In the genomic region with DNA sequence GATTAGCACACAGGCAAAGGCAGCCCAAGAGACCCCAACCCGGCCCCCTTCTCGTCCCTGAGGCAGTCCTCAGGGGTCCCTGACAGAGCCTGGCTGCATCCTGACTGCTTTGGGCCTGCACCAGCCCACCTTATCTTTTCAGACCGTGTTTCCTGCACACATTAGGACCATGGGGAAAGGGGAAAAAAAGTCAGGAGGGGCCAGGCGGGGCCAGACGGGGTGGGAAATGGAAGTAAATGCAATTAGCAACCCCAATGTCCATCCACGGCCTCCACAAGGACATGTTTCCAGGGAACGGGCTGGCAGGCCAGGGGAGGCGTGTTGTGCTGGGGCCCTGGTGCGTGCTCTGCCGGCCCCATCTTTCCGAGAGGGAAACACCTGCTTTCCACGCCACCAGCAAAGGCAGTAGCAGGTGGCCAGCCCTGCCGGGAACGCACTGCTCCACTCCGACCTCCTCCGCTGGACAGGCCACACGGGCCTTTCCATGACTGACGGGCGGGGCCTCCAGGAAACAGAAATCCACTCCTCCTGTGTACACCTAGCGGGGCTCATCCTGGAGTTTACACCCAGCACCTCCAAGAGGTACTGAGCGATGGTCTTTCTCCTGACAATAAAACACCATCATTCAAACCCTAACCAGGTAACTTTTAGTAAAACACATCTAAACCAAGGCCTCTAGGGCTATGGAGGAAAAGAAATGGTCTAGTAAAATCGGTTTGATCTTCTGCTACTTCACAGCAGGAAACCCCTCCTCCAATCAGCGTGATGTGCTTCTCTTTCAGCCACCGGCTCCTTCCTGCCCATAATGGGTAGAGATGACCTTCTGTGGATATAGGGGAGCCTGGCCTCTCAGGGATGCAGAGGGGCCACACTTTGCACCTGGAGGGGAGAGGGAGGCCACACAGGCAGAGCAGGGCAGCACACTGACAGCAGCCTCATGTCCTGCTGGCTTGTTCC, we compare ENCODE assay signal across 8 cellular contexts. TPM values are rescaled to one million over a fixed set of nuclear protein-coding genes. Genes with fewer than 3 reads are reported as not detected.
A peak's percentile ranks its signal among the peaks of the same experiment; 100 is the strongest.
DNase-seq lines count a peak whose midpoint lies in the region; ATAC-seq, FAIRE-seq and TF ChIP-seq lines count a peak whose summit lies in the region.

No MANE protein-coding gene starts in this region.

- in situ Hi-C loops in ACHN (cut with HindIII; ENCODE audit: low pct_ligation_motif_present, low pct_unique_long_range_greater_than_20kb, low sequenced_read_pairs): no loop called here

- H3K27me3 ChIP-seq in CD8-positive, alpha-beta memory T cell (ENCODE audit: insufficient read depth, low read length, poor library complexity, severe bottlenecking): no peaks in the 10 kb centered on the region
- no peaks in the 10 kb centered on the region for H3K27me3 ChIP-seq in esophagus muscularis mucosa
- H3K27me3 ChIP-seq in pancreas: no peaks in the 10 kb centered on the region

- H3K27ac Mint-ChIP-seq in CD8-positive, alpha-beta memory T cell: peak overlapping the region; percentile 87 to 95 (median 90)
- H3K27ac Mint-ChIP-seq in T-cell: peak overlapping the region; percentile 95 to 96

- 36% methylated on average over 21 of the region's 24 CpGs for WGBS in esophagus muscularis mucosa
- 74 to 79% methylated on average over 24 of the region's 24 CpGs for WGBS in pancreas, 2 donors

- no peaks in the 10 kb centered on the region for H3K9me3 Mint-ChIP-seq in CD8-positive, alpha-beta memory T cell
- H3K9me3 Mint-ChIP-seq in T-cell: no peaks in the 10 kb centered on the region

- FAIRE-seq in pancreas (lab: Jason Lieb, UNC): no peak

- no peaks in the 10 kb centered on the region for H3K27me3 Mint-ChIP-seq in CD8-positive, alpha-beta memory T cell
- no peaks in the 10 kb centered on the region for H3K27me3 Mint-ChIP-seq in T-cell

- H3K36me3 Mint-ChIP-seq in CD8-positive, alpha-beta memory T cell: peaks cover 9 to 86% (median 24%) of the 10 kb centered on the region in 3 donors
- peaks cover 47% of the 10 kb centered on the region for H3K36me3 Mint-ChIP-seq in T-cell

- TF ChIP-seq EP300 in esophagus muscularis mucosa (IDR thresholded peaks at IDR 0.05): no peak

- peak overlapping the region; percentile 34 for H3K27ac ChIP-seq in CD8-positive, alpha-beta memory T cell (ENCODE audit: low read depth, low read length)
- H3K27ac ChIP-seq in esophagus muscularis mucosa (replicated peaks in 1 of 4) (peak overlapping the region; percentile 93 to 98 (median 94)), pancreas (peak overlapping the region in 2 of 4 donors; percentile 5 to 24)

- TF ChIP-seq CTCF in esophagus muscularis mucosa (IDR thresholded peaks at IDR 0.05): no peak
- TF ChIP-seq CTCF in pancreas (IDR thresholded peaks at IDR 0.05): no peak

- intact Hi-C loops in esophagus muscularis mucosa (cut with DNase I): no loop called here
- intact Hi-C loops in pancreas (cut with DNase I): no loop called here

- peaks cover 82 to 93% (median 87%) of the 10 kb centered on the region in 3 donors for H3K4me1 Mint-ChIP-seq in CD8-positive, alpha-beta memory T cell
- H3K4me1 Mint-ChIP-seq in T-cell: peaks cover 78 to 90% (median 90%) of the 10 kb centered on the region in 3 donors

- H3K9me3 ChIP-seq in CD8-positive, alpha-beta memory T cell (ENCODE audit: low read length): no peaks in the 10 kb centered on the region
- H3K9me3 ChIP-seq in esophagus muscularis mucosa (no peaks in the 10 kb centered on the region), pancreas (no peaks in the 10 kb centered on the region)

- peaks cover 97% of the 10 kb centered on the region for H3K4me1 ChIP-seq in CD8-positive, alpha-beta memory T cell (ENCODE audit: insufficient read depth, low read length)
- H3K4me1 ChIP-seq in esophagus muscularis mucosa (peaks cover 97 to 100% (median 100%) of the 10 kb centered on the region in 4 donors), pancreas (peaks cover 3 to 6% (median 5%) of the 10 kb centered on the region in 3 donors)

- H3K36me3 ChIP-seq in CD8-positive, alpha-beta memory T cell (ENCODE audit: insufficient read depth, low read length): peaks cover 50% of the 10 kb centered on the region
- H3K36me3 ChIP-seq in esophagus muscularis mucosa (peaks cover 12 to 56% (median 35%) of the 10 kb centered on the region in 4 donors), pancreas (peaks cover 0 to 9% (median 0%) of the 10 kb centered on the region in 3 donors)

- no peak for TF ChIP-seq POLR2A in esophagus muscularis mucosa (IDR thresholded peaks at IDR 0.05; ENCODE audit: low read depth)

- CTCF ChIA-PET in CD8-positive, alpha-beta memory T cell (lab: Charles Lee): interaction anchor here (0.9 to 32.1 kb wide), 6 partner anchors 11 to 444 kb away, joined by 3 to 1256 read pairs (median 186); a partner anchor contains a TSS
- CTCF ChIA-PET in T-cell (lab: Charles Lee): interaction anchor here in 1 of 2 donors (2.9 kb wide), 1 partner anchor 23 kb away, joined by 14 read pairs; no protein-coding TSS in a partner anchor

- POLR2A ChIA-PET in CD8-positive, alpha-beta memory T cell (lab: Charles Lee): interaction anchor here (1.0 to 14.7 kb wide), 3 partner anchors 13 to 92 kb away, joined by 3 to 569 read pairs (median 213); no protein-coding TSS in a partner anchor
- POLR2A ChIA-PET in T-cell (lab: Charles Lee): interaction anchor here in 1 of 2 donors (1.0 kb wide), 1 partner anchor 14 kb away, joined by 3 read pairs; no protein-coding TSS in a partner anchor

- peak overlapping the region; percentile 72 for H3K4me3 ChIP-seq in CD8-positive, alpha-beta memory T cell (ENCODE audit: low read length)
- H3K4me3 ChIP-seq in esophagus muscularis mucosa (peak overlapping the region; percentile 13 to 42 (median 22)), pancreas (no peak overlapping the region)

- H3K4me3 Mint-ChIP-seq in CD8-positive, alpha-beta memory T cell: peak overlapping the region; percentile 78 to 90 (median 82)
- H3K4me3 Mint-ChIP-seq in T-cell: peak overlapping the region; percentile 72 to 78 (median 78)

- peak in 3 of 4 experiments; percentile 9 to 27 (median 22) for ATAC-seq in T-cell (replicated peaks in 1 of 4)
- ATAC-seq in pancreas: peak in 3 of 4 donors; percentile 12 to 60 (median 49)
- ATAC-seq in HG03095 (IDR thresholded peaks at IDR 0.05; ENCODE audit: unreplicated experiment): no peak

- DNase-seq in CD8-positive, alpha-beta memory T cell: no peak
- DNase-seq in T-cell (no peak), esophagus muscularis mucosa (ENCODE audit: extremely low spot score) (no peak), pancreas (peak in 2 of 6 donors; percentile 20 to 54), ACHN (no peak), NCI-H2227 treated with DMSO at 0.1 percent for 48 hours (lab: John Stamatoyannopoulos, UW) (no peak)
- no peak for DNase-seq in activated CD4-positive, CD25-positive, alpha-beta regulatory T cell (lab: John Stamatoyannopoulos, UW)

RNA-seq across cellular contexts. Expression of a gene that starts 7.2 kb away (rescaled TPM):
- 100 to 1,000 TPM; 102 to 110 TPM for total RNA-seq in CD8-positive, alpha-beta memory T cell
- polyA plus RNA-seq in CD8-positive, alpha-beta memory T cell: 258 TPM
- total RNA-seq in T-cell (100 to 1,000 TPM; 126 to 286 (median 269) TPM), esophagus muscularis mucosa (100 to 1,000 TPM in 2 of 4 donors, 10 to 100 TPM in 2; 57.0 to 193 (median 104) TPM), pancreas (10 to 100 TPM; 13.8 to 22.1 (median 17.9) TPM)
- polyA plus RNA-seq in pancreas: 10 to 100 TPM; 10.1 to 10.6 TPM

RNA-seq across cellular contexts. Expression of a gene that starts 26.7 kb away (rescaled TPM):
- total RNA-seq in CD8-positive, alpha-beta memory T cell: 1 to 10 TPM in 1 of 2 experiments, under 1 TPM in 1; 0.66 to 2.3 TPM
- polyA plus RNA-seq in CD8-positive, alpha-beta memory T cell: 0.52 TPM
- total RNA-seq in T-cell (10 to 100 TPM in 1 of 5 donors, 1 to 10 TPM in 4; 7.4 to 10.5 (median 9.1) TPM), esophagus muscularis mucosa (under 1 TPM in 3 of 4 donors, not detected in 1; 0.33 to 0.46 (median 0.39) TPM), pancreas (10 to 100 TPM in 5 of 6 donors, 1 to 10 TPM in 1; 9.7 to 16.8 (median 12.7) TPM)
- 10 to 100 TPM; 11.6 to 23.8 TPM for polyA plus RNA-seq in pancreas

RNA-seq across cellular contexts. Expression of a gene that starts 45.8 kb away (rescaled TPM):
- 10 to 100 TPM; 25.7 to 27.0 TPM for total RNA-seq in CD8-positive, alpha-beta memory T cell
- 7.6 TPM for polyA plus RNA-seq in CD8-positive, alpha-beta memory T cell
- total RNA-seq in T-cell (100 to 1,000 TPM in 1 of 5 donors, 10 to 100 TPM in 4; 50.9 to 165 (median 55.4) TPM), esophagus muscularis mucosa (10 to 100 TPM; 19.9 to 28.7 (median 26.1) TPM), pancreas (10 to 100 TPM; 13.3 to 18.4 (median 15.5) TPM)
- 10 to 100 TPM; 33.1 to 34.1 TPM for polyA plus RNA-seq in pancreas

RNA-seq across cellular contexts. Expression of a gene that starts 53.3 kb away (rescaled TPM):
- 10 to 100 TPM; 11.2 to 11.7 TPM for total RNA-seq in CD8-positive, alpha-beta memory T cell
- polyA plus RNA-seq in CD8-positive, alpha-beta memory T cell: 7.8 TPM
- total RNA-seq in T-cell (10 to 100 TPM; 15.3 to 25.4 (median 17.2) TPM), esophagus muscularis mucosa (10 to 100 TPM; 24.1 to 38.8 (median 29.0) TPM), pancreas (10 to 100 TPM in 4 of 6 donors, 1 to 10 TPM in 2; 6.3 to 14.1 (median 10.7) TPM)
- 10 to 100 TPM; 21.8 to 24.2 TPM for polyA plus RNA-seq in pancreas

Comparison
In these comparisons a context has a peak if more than half of its experiments do, and no peak if none do; other contexts are left out.
1. H3K4me3 ChIP-seq: peak in CD8-positive, alpha-beta memory T cell (single experiment) and esophagus muscularis mucosa (4 of 4); none in pancreas (0 of 4).